Comparison of ENCODE assay signal across 30 cellular contexts in genomic region chr11:32722255-32722654, GRCh38.
"Had no signal": no experiment of that assay in that cellular context is flagged by ENCODE, and none has a peak within 500 bp of the region (broad histone marks: within the 10 kb centered on the region; RNA-seq: fewer than 3 reads in every experiment).

No MANE protein-coding gene starts in this region.

- H2AFZ ChIP-seq: PC-9 had no signal

- H3K9ac ChIP-seq: SK-N-SH had no signal

- H3K27ac ChIP-seq: adrenal gland, body of pancreas, breast epithelium, PC-9, SJSA1 had no signal

- H3K4me3 ChIP-seq: adrenal gland, body of pancreas, breast epithelium, MG63, PC-9, SJSA1 had no signal

- H3K9me2 ChIP-seq: SK-N-SH had no signal

- H3K9me3 ChIP-seq: adrenal gland, body of pancreas, breast epithelium, MG63, SJSA1, SK-N-SH had no signal

- H3K27me3 ChIP-seq: adrenal gland, body of pancreas, breast epithelium, MG63 had no signal

- DNase-seq: activated CD4-positive, alpha-beta T cell treated with anti-CD3 and anti-CD28 coated beads, Interleukin-2, amount 10 ng/mL, durations not matched to agents 24 days and 14 days; activated CD4-positive, alpha-beta T cell treated with anti-CD3 and anti-CD28 coated beads, Interleukin-2, amount 50 U/mL, for 4 hours; activated CD8-positive, alpha-beta T cell treated with anti-CD3 and anti-CD28 coated beads for 36 hours; activated gamma-delta T cell; activated naive CD4-positive, alpha-beta T cell treated with anti-CD3 and anti-CD28 coated beads for 36 hours; activated T-cell treated with anti-CD3 and anti-CD28 coated beads, Interleukin-2, amount 50 U/mL, for 24 hours; adrenal gland; body of pancreas; caudate nucleus; cerebellar nuclear complex; NCI-H1048; NCI-H1105 treated with DMSO at 0.1 percent for 48 hours; NCI-H1436; NCI-H1694; NCI-H1930; NCI-H2081 treated with DMSO at 0.1 percent for 48 hours; NCI-H226; NCI-H446 treated with DMSO at 0.1 percent for 48 hours; NCI-H524; NCI-H69; NCI-H82; PC-9; SHP77; SK-N-SH had no signal

- ATAC-seq: activated CD8-positive, alpha-beta T cell treated with anti-CD3 and anti-CD28 coated beads for 36 hours; activated naive CD4-positive, alpha-beta T cell treated with anti-CD3 and anti-CD28 coated beads, Interleukin-2, amount 50 U/mL, for 72 hours; body of pancreas had no signal

- H3K4me1 ChIP-seq: adrenal gland, body of pancreas, breast epithelium, SJSA1 had no signal

- FAIRE-seq: astrocyte, TTC549 had no signal

- H3K4me2 ChIP-seq: PC-9, SK-N-SH had no signal

- H3K36me3 ChIP-seq: adrenal gland, breast epithelium, MG63, SJSA1 had no signal
